ENCODE assay signal across 27 cellular contexts in genomic region chr3:13096356-13096755, GRCh38.
"Had no signal": no experiment of that assay in that cellular context is flagged by ENCODE, and none has a peak within 500 bp of the region (broad histone marks: within the 10 kb centered on the region; RNA-seq: fewer than 3 reads in every experiment).

No MANE protein-coding gene starts in this region.

- H3K4me3 ChIP-seq: ovary, psoas muscle, right lobe of liver, sigmoid colon, stomach, thoracic aorta, thyroid gland, tibial nerve, upper lobe of left lung, vagina had no signal

- H2AFZ ChIP-seq: parathyroid adenoma had no signal

- H3K27ac ChIP-seq: ovary, parathyroid adenoma, psoas muscle, right lobe of liver, sigmoid colon, stomach, thoracic aorta, thyroid gland, tibial nerve, upper lobe of left lung, vagina had no signal

- H3K9ac ChIP-seq: parathyroid adenoma had no signal

- H3K9me3 ChIP-seq: ovary, psoas muscle, right lobe of liver, sigmoid colon, stomach, thoracic aorta, thyroid gland, tibial nerve, upper lobe of left lung, vagina had no signal

- H3K27me3 Mint-ChIP-seq: stimulated activated naive CD8-positive, alpha-beta T cell treated with anti-CD3 and anti-CD28 coated beads, Interleukin-15, Interleukin-2, amounts not matched to agents 100 ng/mL and 50 ng/mL, for 24 hours had no signal

- H3K9me3 Mint-ChIP-seq: natural killer cell treated with Interleukin-12 subunit alpha and Interleukin-12 subunit beta and Interleukin-15 and Interleukin-18, amount 100 ng/mL, for 72 hours; nephron progenitor cell; neural crest cell; stimulated activated effector memory CD8-positive, alpha-beta T cell treated with anti-CD3 and anti-CD28 coated beads, Interleukin-12 subunit alpha, Interleukin-12 subunit beta, amount 100 ng/mL, for 72 hours; stimulated activated naive B cell treated with anti-CD40 and anti-IgM and Interleukin-4, amounts not matched to agents 10 μg/mL and 1 μg/mL and 100 μg/mL, for 72 hours; stimulated activated naive CD8-positive, alpha-beta T cell treated with anti-CD3 and anti-CD28 coated beads, Interleukin-15, Interleukin-2, amounts not matched to agents 100 ng/mL and 50 ng/mL, for 24 hours had no signal

- H3K36me3 Mint-ChIP-seq: natural killer cell treated with Interleukin-12 subunit alpha and Interleukin-12 subunit beta and Interleukin-15 and Interleukin-18, amount 100 ng/mL, for 72 hours; stimulated activated effector memory CD8-positive, alpha-beta T cell treated with anti-CD3 and anti-CD28 coated beads, Interleukin-12 subunit alpha, Interleukin-12 subunit beta, amount 100 ng/mL, for 72 hours; stimulated activated naive B cell treated with anti-CD40 and anti-IgM and Interleukin-4, amounts not matched to agents 10 μg/mL and 1 μg/mL and 100 μg/mL, for 72 hours had no signal

- H3K4me1 ChIP-seq: parathyroid adenoma, psoas muscle had no signal

- ATAC-seq: natural killer cell treated with Interleukin-12 subunit alpha and Interleukin-12 subunit beta and Interleukin-15 and Interleukin-18, amount 100 ng/mL, for 72 hours; psoas muscle; right cardiac atrium; right lobe of liver; stimulated activated effector memory CD8-positive, alpha-beta T cell treated with anti-CD3 and anti-CD28 coated beads, Interleukin-12 subunit alpha, Interleukin-12 subunit beta, amount 100 ng/mL, for 72 hours; stimulated activated naive B cell treated with anti-CD40 and anti-IgM and Interleukin-4, amounts not matched to agents 10 μg/mL and 1 μg/mL and 100 μg/mL, for 72 hours had no signal

- H3K79me2 ChIP-seq: parathyroid adenoma had no signal

- FAIRE-seq: small intestine, urothelium cell line had no signal

- H3K27ac Mint-ChIP-seq: natural killer cell treated with Interleukin-12 subunit alpha and Interleukin-12 subunit beta and Interleukin-15 and Interleukin-18, amount 100 ng/mL, for 72 hours; nephron progenitor cell; progenitor cell of endocrine pancreas; stimulated activated effector memory CD8-positive, alpha-beta T cell treated with anti-CD3 and anti-CD28 coated beads, Interleukin-12 subunit alpha, Interleukin-12 subunit beta, amount 100 ng/mL, for 72 hours; stimulated activated naive B cell treated with anti-CD40 and anti-IgM and Interleukin-4, amounts not matched to agents 10 μg/mL and 1 μg/mL and 100 μg/mL, for 72 hours; stimulated activated naive CD8-positive, alpha-beta T cell treated with anti-CD3 and anti-CD28 coated beads, Interleukin-15, Interleukin-2, amounts not matched to agents 100 ng/mL and 50 ng/mL, for 24 hours had no signal

- H3K27me3 ChIP-seq: ovary, right lobe of liver, thyroid gland, tibial nerve, upper lobe of left lung, vagina had no signal

- H3K4me3 Mint-ChIP-seq: natural killer cell treated with Interleukin-12 subunit alpha and Interleukin-12 subunit beta and Interleukin-15 and Interleukin-18, amount 100 ng/mL, for 72 hours; nephron progenitor cell; neural crest cell; stimulated activated effector memory CD8-positive, alpha-beta T cell treated with anti-CD3 and anti-CD28 coated beads, Interleukin-12 subunit alpha, Interleukin-12 subunit beta, amount 100 ng/mL, for 72 hours; stimulated activated naive B cell treated with anti-CD40 and anti-IgM and Interleukin-4, amounts not matched to agents 10 μg/mL and 1 μg/mL and 100 μg/mL, for 72 hours; stimulated activated naive CD8-positive, alpha-beta T cell treated with anti-CD3 and anti-CD28 coated beads, Interleukin-15, Interleukin-2, amounts not matched to agents 100 ng/mL and 50 ng/mL, for 24 hours had no signal

- H3K36me3 ChIP-seq: ovary, right lobe of liver, sigmoid colon, stomach, thoracic aorta, thyroid gland, tibial nerve, upper lobe of left lung, vagina had no signal

- DNase-seq: nephron progenitor cell; ovary; psoas muscle; right cardiac atrium; right lobe of liver; sigmoid colon; small intestine; stimulated activated CD4-positive, alpha-beta T cell treated with anti-CD3 and anti-CD28 coated beads, Interleukin-15, amount 100 ng/mL, for 24 hours; stimulated activated CD4-positive, alpha-beta T cell treated with anti-CD3 and anti-CD28 coated beads, Interleukin-2, amount 100 ng/mL, for 24 hours; stimulated activated CD4-positive, alpha-beta T cell treated with anti-CD3 and anti-CD28 coated beads, Interleukin-2, amount 100 ng/mL, for 48 hours; stimulated activated CD4-positive, alpha-beta T cell treated with anti-CD3 and anti-CD28 coated beads, Interleukin-4, amount 100 ng/mL, for 24 hours; stimulated activated naive B cell treated with anti-CD40 and anti-IgM and Interleukin-4, amounts not matched to agents 10 μg/mL and 1 μg/mL and 100 μg/mL, for 72 hours; stimulated activated naive CD4-positive, alpha-beta T cell treated with Interleukin-2 at 50 U/mL for 16 hours; stomach; thyroid gland; trophoblast cell; upper lobe of left lung had no signal

- H3K4me1 Mint-ChIP-seq: stimulated activated effector memory CD8-positive, alpha-beta T cell treated with anti-CD3 and anti-CD28 coated beads, Interleukin-12 subunit alpha, Interleukin-12 subunit beta, amount 100 ng/mL, for 72 hours had no signal
